Comparison of ENCODE assay signal across 10 cellular contexts in genomic region chr2:44268259-44268649, GRCh38. TPM values are rescaled to one million over a fixed set of nuclear protein-coding genes. Genes with fewer than 3 reads are reported as not detected.
DNase-seq lines count a peak whose midpoint lies in the region; ATAC-seq, FAIRE-seq and TF ChIP-seq lines count a peak whose summit lies in the region.
"Had no signal": no experiment of that assay in that cellular context is flagged by ENCODE, and none has a peak within 500 bp of the region (broad histone marks: within the 10 kb centered on the region; RNA-seq: fewer than 3 reads in every experiment).

No MANE protein-coding gene starts in this region.

- peak overlapping the region; percentile 38 for H3K9ac ChIP-seq in astrocyte (ENCODE audit: low read length)
- H3K9ac ChIP-seq in rectal smooth muscle tissue (ENCODE audit: low read length) = no peak overlapping the region
- H3K9ac ChIP-seq in trophoblast cell (ENCODE audit: low read length) = no peak overlapping the region

- H4K8ac ChIP-seq in trophoblast cell (ENCODE audit: low read depth, low read length) = no peak overlapping the region

- no CpG with 5 or more reads among the region's 2 CpGs for WGBS in trophoblast cell (ENCODE audit: extremely low coverage, insufficient coverage, insufficient read length)

- H3K27ac ChIP-seq in astrocyte (ENCODE audit: low read depth, low read length) = peak overlapping the region; percentile 67
- peak overlapping the region; percentile 32 for H3K27ac ChIP-seq in rectal smooth muscle tissue (ENCODE audit: low read depth, low read length)
- no peak overlapping the region for H3K27ac ChIP-seq in trophoblast cell (ENCODE audit: low read depth, low read length)

- in situ Hi-C loops in G401 (cut with HindIII; ENCODE audit: low sequenced_read_pairs) = no loop called here

- no peak overlapping the region for H2AK5ac ChIP-seq in trophoblast cell (ENCODE audit: low read length)

- peaks cover 15% of the 10 kb centered on the region for H3K4me1 Mint-ChIP-seq in astrocyte (ENCODE audit: low read depth, unreplicated experiment)
- no peaks in the 10 kb centered on the region for H3K4me1 Mint-ChIP-seq in activated naive CD4-positive, alpha-beta T cell treated with anti-CD3 and anti-CD28 coated beads, Interleukin-2, amount 10 ng/mL, durations not matched to agents 7 days and 5 days

- no peaks in the 10 kb centered on the region for H3K79me2 ChIP-seq in astrocyte (ENCODE audit: insufficient read depth, low read length)
- no peaks in the 10 kb centered on the region for H3K79me2 ChIP-seq in trophoblast cell (ENCODE audit: control insufficient read depth, insufficient read depth, low read length, poor library complexity)

- H3K4me3 Mint-ChIP-seq in astrocyte (ENCODE audit: unreplicated experiment) = no peak overlapping the region
- H3K4me3 Mint-ChIP-seq in activated naive CD4-positive, alpha-beta T cell treated with anti-CD3 and anti-CD28 coated beads, Interleukin-2, amount 10 ng/mL, durations not matched to agents 7 days and 5 days = no peak overlapping the region

- peak; percentile 57 for ATAC-seq in Right ventricle myocardium superior (ENCODE audit: poor library complexity)
- ATAC-seq in HG03025 (IDR thresholded peaks at IDR 0.05; ENCODE audit: low FRiP score, unreplicated experiment) = no peak

- H2BK12ac ChIP-seq in trophoblast cell (ENCODE audit: low read length) = no peak overlapping the region

- no peaks in the 10 kb centered on the region for H3K36me3 Mint-ChIP-seq in astrocyte (ENCODE audit: low read depth, unreplicated experiment)
- H3K36me3 Mint-ChIP-seq in activated naive CD4-positive, alpha-beta T cell treated with anti-CD3 and anti-CD28 coated beads, Interleukin-2, amount 10 ng/mL, durations not matched to agents 7 days and 5 days = no peaks in the 10 kb centered on the region

- H4K91ac ChIP-seq in trophoblast cell (ENCODE audit: low read depth, low read length) = no peak overlapping the region

- H3K4me1 ChIP-seq in astrocyte (ENCODE audit: insufficient read depth, low read length) (peaks cover 16% of the 10 kb centered on the region), rectal smooth muscle tissue (ENCODE audit: control insufficient read depth, insufficient read depth, low read length) (no peaks in the 10 kb centered on the region), trophoblast cell (ENCODE audit: control insufficient read depth in 1 of 2, insufficient read depth in 2 of 2, low read length in 2 of 2) (no peaks in the 10 kb centered on the region)

- peak overlapping the region; percentile 19 for H2AFZ ChIP-seq in astrocyte (ENCODE audit: low read depth, low read length)
- no peak overlapping the region for H2AFZ ChIP-seq in trophoblast cell (ENCODE audit: insufficient read depth, low read length, poor library complexity)

- FAIRE-seq in astrocyte (lab: Jason Lieb, UNC) = peak; percentile 29

- H3K27ac Mint-ChIP-seq in astrocyte (ENCODE audit: unreplicated experiment) = peak overlapping the region; percentile 92
- H3K27ac Mint-ChIP-seq in activated naive CD4-positive, alpha-beta T cell treated with anti-CD3 and anti-CD28 coated beads, Interleukin-2, amount 10 ng/mL, durations not matched to agents 7 days and 5 days = no peak overlapping the region

- H3K9me3 ChIP-seq in astrocyte (ENCODE audit: insufficient read depth, low read depth, low read length) = no peaks in the 10 kb centered on the region
- no peaks in the 10 kb centered on the region for H3K9me3 ChIP-seq in trophoblast cell (ENCODE audit: insufficient read depth, low read depth, low read length)
- H3K9me3 ChIP-seq: sigmoid colon had no signal

- H3K23ac ChIP-seq in trophoblast cell (ENCODE audit: low read length) = no peak overlapping the region

- no peaks in the 10 kb centered on the region for H3K9me3 Mint-ChIP-seq in astrocyte (ENCODE audit: unreplicated experiment)
- H3K9me3 Mint-ChIP-seq in activated naive CD4-positive, alpha-beta T cell treated with anti-CD3 and anti-CD28 coated beads, Interleukin-2, amount 10 ng/mL, durations not matched to agents 7 days and 5 days = no peaks in the 10 kb centered on the region

- H3K36me3 ChIP-seq in astrocyte (ENCODE audit: insufficient read depth, low read length) = no peaks in the 10 kb centered on the region
- no peaks in the 10 kb centered on the region for H3K36me3 ChIP-seq in rectal smooth muscle tissue (ENCODE audit: control insufficient read depth, insufficient read depth, low read length)
- H3K36me3 ChIP-seq in trophoblast cell (ENCODE audit: control insufficient read depth in 1 of 2, insufficient read depth in 2 of 2, low read length in 2 of 2) = no peaks in the 10 kb centered on the region
- H3K36me3 ChIP-seq: sigmoid colon had no signal

- TF ChIP-seq CTCF in astrocyte (IDR thresholded peaks at IDR 0.05; ENCODE audit: insufficient read depth, low read depth, low read length) = no peak

- intact Hi-C loops in Right ventricle myocardium superior (cut with DNase I) = no loop called here

- DNase-seq in G401 (ENCODE audit: low spot score) (peak; percentile 2), astrocyte (ENCODE audit: low read depth) (peak; percentile 79), Right ventricle myocardium superior (no peak), middle frontal gyrus (ENCODE audit: extremely low spot score, low spot score) (no peak), trophoblast cell (no peak)
- no peak for DNase-seq in activated naive CD4-positive, alpha-beta T cell treated with anti-CD3 and anti-CD28 coated beads, Interleukin-2, amount 10 ng/mL, durations not matched to agents 7 days and 5 days
- DNase-seq: activated T-cell treated with anti-CD3 and anti-CD28 coated beads, Interleukin-2, amount 50 U/mL, for 48 hours; sigmoid colon had no signal

- H2BK120ac ChIP-seq in trophoblast cell (ENCODE audit: insufficient read depth, low read length, poor library complexity) = no peak overlapping the region

- H3K27me3 ChIP-seq in astrocyte (ENCODE audit: insufficient read depth, low read length) = no peaks in the 10 kb centered on the region
- H3K27me3 ChIP-seq in rectal smooth muscle tissue (ENCODE audit: control insufficient read depth, insufficient read depth, low read length) = no peaks in the 10 kb centered on the region
- H3K27me3 ChIP-seq in trophoblast cell (ENCODE audit: insufficient read depth, low read length) = no peaks in the 10 kb centered on the region
- H3K27me3 ChIP-seq: sigmoid colon had no signal

- H3K18ac ChIP-seq in trophoblast cell (ENCODE audit: low read length) = no peak overlapping the region

- no peaks in the 10 kb centered on the region for H4K20me1 ChIP-seq in astrocyte (ENCODE audit: insufficient read depth, low read length)

- H3K4me3 ChIP-seq in astrocyte (ENCODE audit: insufficient read depth, low read depth, low read length) = peak overlapping the region; percentile 11
- H3K4me3 ChIP-seq in rectal smooth muscle tissue (ENCODE audit: low read length) = no peak overlapping the region
- H3K4me3 ChIP-seq in trophoblast cell (ENCODE audit: low read depth, low read length) = no peak overlapping the region
- H3K4me3 ChIP-seq: sigmoid colon had no signal

- CTCF ChIA-PET in activated naive CD4-positive, alpha-beta T cell treated with anti-CD3 and anti-CD28 coated beads, Interleukin-2, amount 10 ng/mL, durations not matched to agents 7 days and 5 days (lab: Charles Lee) = interaction anchor here (1.1 kb wide), 1 partner anchor 183 kb away, joined by 3 read pairs; no protein-coding TSS in a partner anchor

- H3K4ac ChIP-seq in trophoblast cell (ENCODE audit: low read depth, low read length) = no peak overlapping the region

- H2BK5ac ChIP-seq in trophoblast cell (ENCODE audit: low read depth, low read length, poor library complexity) = no peak overlapping the region

- H3K27me3 Mint-ChIP-seq in astrocyte (ENCODE audit: low read depth, unreplicated experiment) = no peaks in the 10 kb centered on the region
- H3K27me3 Mint-ChIP-seq in activated naive CD4-positive, alpha-beta T cell treated with anti-CD3 and anti-CD28 coated beads, Interleukin-2, amount 10 ng/mL, durations not matched to agents 7 days and 5 days = no peaks in the 10 kb centered on the region

- no peaks in the 10 kb centered on the region for H3K79me1 ChIP-seq in trophoblast cell (ENCODE audit: low read length)

- no peak overlapping the region for H3K14ac ChIP-seq in trophoblast cell (ENCODE audit: low read length)

- H4K12ac ChIP-seq in trophoblast cell (ENCODE audit: low read depth, low read length) = no peak overlapping the region

- H3K4me2 ChIP-seq in astrocyte (ENCODE audit: low read length) = peak overlapping the region; percentile 72
- no peak overlapping the region for H3K4me2 ChIP-seq in trophoblast cell (ENCODE audit: low read length)

RNA-seq across cellular contexts. Expression of gene SLC3A1, which starts 7.0 kb away (rescaled TPM):
- not detected in 2 replicates for total RNA-seq in G401 (2014; rRNA removed; shearing (Covaris generic))
- total RNA-seq in astrocyte (0.20 TPM in 1 of 2 replicates, not detected in the other), Right ventricle myocardium superior (not detected)
- polyA plus RNA-seq in trophoblast cell (2013) = 0.25 and 0.30 TPM in 2 replicates

Comparison
In these comparisons a context has a peak if more than half of its experiments do, and no peak if none do; other contexts are left out.
1. DNase-seq: peak in G401 (single experiment) and astrocyte (single experiment); none in Right ventricle myocardium superior (single experiment), middle frontal gyrus (single experiment), activated naive CD4-positive, alpha-beta T cell treated with anti-CD3 and anti-CD28 coated beads, Interleukin-2, amount 10 ng/mL, durations not matched to agents 7 days and 5 days (single experiment) and trophoblast cell (0 of 2).